ENCODE assay signal across 27 cellular contexts in the genomic region with DNA sequence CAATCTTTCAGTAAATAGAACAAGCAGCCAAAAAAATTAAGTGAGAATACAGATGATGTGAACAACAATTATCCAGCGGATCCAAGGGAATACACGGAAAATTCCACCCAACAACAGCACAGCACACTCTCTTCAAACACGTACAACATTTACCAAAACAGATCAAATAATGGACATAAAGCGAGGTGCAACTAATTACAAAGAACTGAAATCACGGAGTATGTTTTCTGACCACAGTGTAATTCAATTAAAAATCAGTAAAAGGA. TPM values are rescaled to one million over a fixed set of nuclear protein-coding genes. Genes with fewer than 3 reads are reported as not detected.
A peak's percentile ranks its signal among the peaks of the same experiment; 100 is the strongest.
DNase-seq lines count a peak whose midpoint lies in the region; ATAC-seq and TF ChIP-seq lines count a peak whose summit lies in the region.
"Had no signal": no experiment of that assay in that cellular context is flagged by ENCODE, and none has a peak within 500 bp of the region (broad histone marks: within the 10 kb centered on the region; RNA-seq: fewer than 3 reads in every experiment).

No MANE protein-coding gene starts in this region.

- no peak for TF ChIP-seq CTCF in left ventricle myocardium inferior (IDR thresholded peaks at IDR 0.05; ENCODE audit: borderline replicate concordance)
- TF ChIP-seq CTCF in WTC11 (IDR thresholded peaks at IDR 0.05) = no peak
- TF ChIP-seq CTCF in endothelial cell (IDR thresholded peaks at IDR 0.05; ENCODE audit: unreplicated experiment) = no peak
- no peak for TF ChIP-seq CTCF in gastrocnemius medialis (IDR thresholded peaks at IDR 0.05 in 4 of 5, conservative IDR thresholded peaks at IDR 0.05 in 1 of 5)

- H3K9me3 Mint-ChIP-seq in WTC11 (peaks cover 26% of the 10 kb centered on the region), endothelial cell (ENCODE audit: unreplicated experiment) (peaks cover 4% of the 10 kb centered on the region)
- H3K9me3 Mint-ChIP-seq in activated T-helper 2 cell treated with anti-CD3 and anti-CD28 coated beads, Interferon-gamma antibody, Interleukin-2, Interleukin-4, amounts not matched to agents 10 μg/mL and 5 μg/mL and 100 μg/mL, durations not matched to agents 14 hours and 24 hours and 36 hours = no peaks in the 10 kb centered on the region

- intact Hi-C loops in left ventricle myocardium inferior (cut with micrococcal nuclease) (no loop called here), right cardiac atrium (cut with DNase I) (no loop called here), gastrocnemius medialis (cut with DNase I; ENCODE audit: low total_unique reads) (no loop called here)
- intact Hi-C loops in activated T-helper 2 cell treated with anti-CD3 and anti-CD28 coated beads, Interferon-gamma antibody, Interleukin-2, Interleukin-4, amounts not matched to agents 10 μg/mL and 5 μg/mL and 100 μg/mL, durations not matched to agents 14 hours and 24 hours and 36 hours (cut with micrococcal nuclease) = no loop called here

- H3K4me3 ChIP-seq in left ventricle myocardium inferior = no peak overlapping the region
- no peak overlapping the region for H3K4me3 ChIP-seq in right cardiac atrium (ENCODE audit: low read length)
- H3K4me3 ChIP-seq in gastrocnemius medialis = no peak overlapping the region
- H3K4me3 ChIP-seq: BLaER1, GM12878 had no signal

- H3K27ac ChIP-seq in left ventricle myocardium inferior (replicated peaks) (peak overlapping the region; percentile 75), right cardiac atrium (ENCODE audit: low read length) (no peak overlapping the region), gastrocnemius medialis (peak overlapping the region; percentile 33 to 75 (median 56))
- H3K27ac ChIP-seq: BLaER1 had no signal

- H3K27me3 ChIP-seq in left ventricle myocardium inferior (ENCODE audit: low read depth) (no peaks in the 10 kb centered on the region), right cardiac atrium (ENCODE audit: control insufficient read depth, insufficient read depth) (no peaks in the 10 kb centered on the region), gastrocnemius medialis (no peaks in the 10 kb centered on the region)
- H3K27me3 ChIP-seq: BE2C, BLaER1 had no signal

- H3K4me1 ChIP-seq in left ventricle myocardium inferior (peaks cover 18% of the 10 kb centered on the region), right cardiac atrium (ENCODE audit: control insufficient read depth, insufficient read depth, low read length) (no peaks in the 10 kb centered on the region), gastrocnemius medialis (no peaks in the 10 kb centered on the region)
- H3K4me1 ChIP-seq: BE2C had no signal

- POLR2A ChIA-PET in WTC11 (lab: Charles Lee) = no interaction called here

- WGBS in right cardiac atrium = 60% methylated on average over 5 of the region's 5 CpGs

- H3K4me3 Mint-ChIP-seq in WTC11 (no peak overlapping the region), endothelial cell (ENCODE audit: unreplicated experiment) (peak overlapping the region; percentile 4)
- no peak overlapping the region for H3K4me3 Mint-ChIP-seq in activated T-helper 2 cell treated with anti-CD3 and anti-CD28 coated beads, Interferon-gamma antibody, Interleukin-2, Interleukin-4, amounts not matched to agents 10 μg/mL and 5 μg/mL and 100 μg/mL, durations not matched to agents 14 hours and 24 hours and 36 hours (ENCODE audit: low read depth)
- H3K4me3 Mint-ChIP-seq: CD14-positive monocyte; CD4-positive, alpha-beta memory T cell; CD4-positive, CD25-positive, alpha-beta regulatory T cell; CD8-positive, alpha-beta memory T cell had no signal

- TF ChIP-seq POLR2A in gastrocnemius medialis (IDR thresholded peaks at IDR 0.05) = no peak

- H3K36me3 ChIP-seq in left ventricle myocardium inferior (peaks cover 90% of the 10 kb centered on the region), gastrocnemius medialis (peaks cover 0 to 21% of the 10 kb centered on the region in 2 donors)

- H3K27ac Mint-ChIP-seq in WTC11 (peak overlapping the region; percentile 3; the same call in 1 of the 2 replicates), endothelial cell (ENCODE audit: unreplicated experiment) (no peak overlapping the region)
- H3K27ac Mint-ChIP-seq in activated T-helper 2 cell treated with anti-CD3 and anti-CD28 coated beads, Interferon-gamma antibody, Interleukin-2, Interleukin-4, amounts not matched to agents 10 μg/mL and 5 μg/mL and 100 μg/mL, durations not matched to agents 14 hours and 24 hours and 36 hours = no peak overlapping the region
- H3K27ac Mint-ChIP-seq: CD4-positive, alpha-beta memory T cell; CD8-positive, alpha-beta memory T cell had no signal

- H3K27me3 Mint-ChIP-seq in WTC11 (ENCODE audit: low read depth) (peaks cover 3% of the 10 kb centered on the region; the same call in 1 of the 2 replicates), endothelial cell (ENCODE audit: unreplicated experiment) (peaks cover 3% of the 10 kb centered on the region)
- no peaks in the 10 kb centered on the region for H3K27me3 Mint-ChIP-seq in activated T-helper 2 cell treated with anti-CD3 and anti-CD28 coated beads, Interferon-gamma antibody, Interleukin-2, Interleukin-4, amounts not matched to agents 10 μg/mL and 5 μg/mL and 100 μg/mL, durations not matched to agents 14 hours and 24 hours and 36 hours (ENCODE audit: low read depth)
- H3K27me3 Mint-ChIP-seq: CD4-positive, alpha-beta memory T cell; CD4-positive, CD25-positive, alpha-beta regulatory T cell; CD8-positive, alpha-beta memory T cell had no signal

- DNase-seq in left ventricle myocardium inferior = no peak
- no peak for DNase-seq in right cardiac atrium
- DNase-seq in WTC11 (ENCODE audit: low spot score) = no peak
- no peak for DNase-seq in endothelial cell (ENCODE audit: low spot score)
- no peak for DNase-seq in gastrocnemius medialis
- DNase-seq in stimulated activated naive CD4-positive, alpha-beta T cell (lab: John Stamatoyannopoulos, UW) = no peak
- DNase-seq in inferior parietal cortex (ENCODE audit: extremely low spot score) = no peak
- DNase-seq in activated T-helper 2 cell treated with anti-CD3 and anti-CD28 coated beads, Interferon-gamma antibody, Interleukin-2, Interleukin-4, amounts not matched to agents 10 μg/mL and 5 μg/mL and 100 μg/mL, durations not matched to agents 14 hours and 24 hours and 36 hours (ENCODE audit: low spot score) = no peak
- DNase-seq: 8988T; ACHN; BE2C; C1 segment of cervical spinal cord; CD4-positive, alpha-beta memory T cell; CD4-positive, CD25-positive, alpha-beta regulatory T cell; CD8-positive, alpha-beta memory T cell; COR-L47; DMS 273 treated with DMSO at 0.1 percent for 48 hours; DMS153; DMS53; DMS79; DND-41; EL; GDM1 had no signal

- H3K9me3 ChIP-seq in left ventricle myocardium inferior (replicated peaks) (peaks cover 18% of the 10 kb centered on the region), right cardiac atrium (ENCODE audit: control insufficient read depth, low read length) (no peaks in the 10 kb centered on the region), gastrocnemius medialis (no peaks in the 10 kb centered on the region)
- H3K9me3 ChIP-seq: BE2C had no signal

- in situ Hi-C loops in gastrocnemius medialis (cut with MboI; ENCODE audit: low sequenced_read_pairs in 4 of 4) = no loop called here

- no peak for ATAC-seq in right cardiac atrium
- ATAC-seq in WTC11 = no peak
- peak; percentile 24 to 30 for ATAC-seq in gastrocnemius medialis
- ATAC-seq: GM12878 had no signal

- peaks cover 67% of the 10 kb centered on the region for H3K36me3 Mint-ChIP-seq in WTC11
- H3K36me3 Mint-ChIP-seq in endothelial cell (ENCODE audit: low read depth, unreplicated experiment) = peaks cover 50% of the 10 kb centered on the region
- peaks cover 51% of the 10 kb centered on the region for H3K36me3 Mint-ChIP-seq in activated T-helper 2 cell treated with anti-CD3 and anti-CD28 coated beads, Interferon-gamma antibody, Interleukin-2, Interleukin-4, amounts not matched to agents 10 μg/mL and 5 μg/mL and 100 μg/mL, durations not matched to agents 14 hours and 24 hours and 36 hours (ENCODE audit: low read depth)

- CTCF ChIA-PET in WTC11 (lab: Charles Lee) = interaction anchor here (0.9 to 1.8 kb wide), 5 partner anchors 17 to 193 kb away, joined by 3 to 4 read pairs (median 3); no protein-coding TSS in a partner anchor

- H3K4me1 Mint-ChIP-seq in WTC11 = no peaks in the 10 kb centered on the region
- H3K4me1 Mint-ChIP-seq in endothelial cell (ENCODE audit: unreplicated experiment) = peaks cover 12% of the 10 kb centered on the region
- no peaks in the 10 kb centered on the region for H3K4me1 Mint-ChIP-seq in activated T-helper 2 cell treated with anti-CD3 and anti-CD28 coated beads, Interferon-gamma antibody, Interleukin-2, Interleukin-4, amounts not matched to agents 10 μg/mL and 5 μg/mL and 100 μg/mL, durations not matched to agents 14 hours and 24 hours and 36 hours (ENCODE audit: low read depth)
- H3K4me1 Mint-ChIP-seq: CD14-positive monocyte had no signal

TF ChIP-seq in WTC11, 78 proteins besides CTCF, POLR2A, EP300 and RAD21 (continues in another document):
- TF ChIP-seq ZBTB21 (CRISPR knock-in tag; IDR thresholded peaks at IDR 0.05; ENCODE audit: borderline replicate concordance) = no peak
- no peak for TF ChIP-seq IRF2 (CRISPR knock-in tag; IDR thresholded peaks at IDR 0.05; ENCODE audit: borderline replicate concordance, low read depth)
- TF ChIP-seq MYBL2 (CRISPR knock-in tag; IDR thresholded peaks at IDR 0.05) = no peak
- TF ChIP-seq CBFB (CRISPR knock-in tag; IDR thresholded peaks at IDR 0.05; ENCODE audit: low read depth) = no peak
- no peak for TF ChIP-seq KAT7 (CRISPR knock-in tag; IDR thresholded peaks at IDR 0.05; ENCODE audit: borderline replicate concordance)
- no peak for TF ChIP-seq SMAD3 (CRISPR knock-in tag; IDR thresholded peaks at IDR 0.05; ENCODE audit: borderline replicate concordance)

RNA-seq across cellular contexts. Expression of a gene that starts 26.2 kb away (rescaled TPM):
- total RNA-seq in left ventricle myocardium inferior = 15.9 TPM
- total RNA-seq in right cardiac atrium = 10 to 100 TPM; 14.7 to 23.1 (median 18.9) TPM
- polyA plus RNA-seq in right cardiac atrium = 15.1 TPM
- 56.3 to 63.6 TPM (median 60.9 TPM) in 3 replicates for total RNA-seq in WTC11 (2021)
- 44.1 TPM for total RNA-seq in endothelial cell (ENCODE audit: unreplicated experiment)
- 10 to 100 TPM; 10.6 to 21.0 (median 16.5) TPM for total RNA-seq in gastrocnemius medialis
- total RNA-seq in activated T-helper 2 cell treated with anti-CD3 and anti-CD28 coated beads, Interferon-gamma antibody, Interleukin-2, Interleukin-4, amounts not matched to agents 10 μg/mL and 5 μg/mL and 100 μg/mL, durations not matched to agents 14 hours and 24 hours and 36 hours = 29.2 and 30.5 TPM in 2 replicates

RNA-seq across cellular contexts. Expression of a gene that starts 27.2 kb away (rescaled TPM):
- total RNA-seq in left ventricle myocardium inferior (not detected), right cardiac atrium (under 1 TPM; 0.26 to 0.89 (median 0.54) TPM), WTC11 (2021) (78.7 to 102 TPM (median 99.6 TPM) in 3 replicates), endothelial cell (ENCODE audit: unreplicated experiment) (26.2 TPM), gastrocnemius medialis (1 to 10 TPM in 1 of 4 donors, under 1 TPM in 2, not detected in 1; 0.64 to 1.2 (median 0.92) TPM)
- polyA plus RNA-seq in right cardiac atrium = 0.48 TPM
- total RNA-seq in activated T-helper 2 cell treated with anti-CD3 and anti-CD28 coated beads, Interferon-gamma antibody, Interleukin-2, Interleukin-4, amounts not matched to agents 10 μg/mL and 5 μg/mL and 100 μg/mL, durations not matched to agents 14 hours and 24 hours and 36 hours = not detected in 2 replicates
- total RNA-seq: CD8-positive, alpha-beta memory T cell; G401 had no signal
- polyA plus RNA-seq: CD14-positive monocyte had no signal

Comparison
In these comparisons a context has a peak if more than half of its experiments do, and no peak if none do; other contexts are left out.
1. ATAC-seq: peak in gastrocnemius medialis (2 of 2); none in right cardiac atrium (0 of 2) and WTC11 (single experiment).
2. RNA of a gene that starts 27.2 kb away (total RNA-seq): 78.7 to 102 TPM in WTC11 and 26.2 TPM in endothelial cell (single experiment); 0.64 to 1.2 TPM in gastrocnemius medialis, 0.26 to 0.89 TPM in right cardiac atrium, not detected in left ventricle myocardium inferior (single experiment) and not detected in activated T-helper 2 cell treated with anti-CD3 and anti-CD28 coated beads, Interferon-gamma antibody, Interleukin-2, Interleukin-4, amounts not matched to agents 10 μg/mL and 5 μg/mL and 100 μg/mL, durations not matched to agents 14 hours and 24 hours and 36 hours; every median in the first group is over 10 times any median in the second.